In genomic region chr13:102879793-102880499, GRCh38 we compare ENCODE assay signal across 13 cellular contexts.
"Had no signal": no experiment of that assay in that cellular context is flagged by ENCODE, and none has a peak within 500 bp of the region (broad histone marks: within the 10 kb centered on the region; RNA-seq: fewer than 3 reads in every experiment).

No MANE protein-coding gene starts in this region.

- H3K4me1 ChIP-seq: ascending aorta, prostate gland, tibial artery, uterus had no signal

- H3K4me3 Mint-ChIP-seq: activated CD4-positive, alpha-beta T cell treated with anti-CD3 and anti-CD28 coated beads, Interleukin-2, amount 10 ng/mL, durations not matched to agents 7 days and 5 days; stimulated activated memory B cell treated with anti-CD40 and anti-IgM and Interleukin-4, amounts not matched to agents 10 μg/mL and 1 μg/mL and 100 μg/mL, for 72 hours had no signal

- ATAC-seq: sciatic nerve; stimulated activated memory B cell treated with anti-CD40 and anti-IgM and Interleukin-4, amounts not matched to agents 10 μg/mL and 1 μg/mL and 100 μg/mL, for 72 hours had no signal

- H3K4me1 Mint-ChIP-seq: activated CD4-positive, alpha-beta T cell treated with anti-CD3 and anti-CD28 coated beads, Interleukin-2, amount 10 ng/mL, durations not matched to agents 7 days and 5 days; stimulated activated memory B cell treated with anti-CD40 and anti-IgM and Interleukin-4, amounts not matched to agents 10 μg/mL and 1 μg/mL and 100 μg/mL, for 72 hours had no signal

- H3K9me3 Mint-ChIP-seq: activated CD4-positive, alpha-beta T cell treated with anti-CD3 and anti-CD28 coated beads, Interleukin-2, amount 10 ng/mL, durations not matched to agents 7 days and 5 days; stimulated activated memory B cell treated with anti-CD40 and anti-IgM and Interleukin-4, amounts not matched to agents 10 μg/mL and 1 μg/mL and 100 μg/mL, for 72 hours had no signal

- H3K27ac ChIP-seq: ascending aorta, prostate gland, tibial artery, uterus had no signal

- DNase-seq: activated CD4-positive, alpha-beta T cell treated with anti-CD3 and anti-CD28 coated beads, Interleukin-2, amount 10 ng/mL, durations not matched to agents 7 days and 5 days; activated CD8-positive, alpha-beta memory T cell treated with anti-CD3 and anti-CD28 coated beads for 24 hours; activated naive CD4-positive, alpha-beta T cell; hypothalamus; kidney; stimulated activated CD4-positive, alpha-beta T cell treated with anti-CD3 and anti-CD28 coated beads, Interleukin-12 subunit alpha, Interleukin-12 subunit beta, amount 100 ng/mL, for 4 hours; tibial artery; uterus had no signal

- H3K36me3 ChIP-seq: prostate gland, uterus had no signal

- H3K4me3 ChIP-seq: ascending aorta, prostate gland, tibial artery, uterus had no signal

- H3K27ac Mint-ChIP-seq: activated CD4-positive, alpha-beta T cell treated with anti-CD3 and anti-CD28 coated beads, Interleukin-2, amount 10 ng/mL, durations not matched to agents 7 days and 5 days; stimulated activated memory B cell treated with anti-CD40 and anti-IgM and Interleukin-4, amounts not matched to agents 10 μg/mL and 1 μg/mL and 100 μg/mL, for 72 hours had no signal

- H3K27me3 Mint-ChIP-seq: activated CD4-positive, alpha-beta T cell treated with anti-CD3 and anti-CD28 coated beads, Interleukin-2, amount 10 ng/mL, durations not matched to agents 7 days and 5 days; stimulated activated memory B cell treated with anti-CD40 and anti-IgM and Interleukin-4, amounts not matched to agents 10 μg/mL and 1 μg/mL and 100 μg/mL, for 72 hours had no signal

- H3K9me3 ChIP-seq: ascending aorta, prostate gland, tibial artery, uterus had no signal

- H3K27me3 ChIP-seq: ascending aorta, dorsolateral prefrontal cortex, tibial artery, uterus had no signal
